21 cellular contexts compared by ENCODE assay signal in genomic region chr10:42990016-42990720, GRCh38.
DNase-seq lines count a peak whose midpoint lies in the region; ATAC-seq and TF ChIP-seq lines count a peak whose summit lies in the region.
"Had no signal": no experiment of that assay in that cellular context is flagged by ENCODE, and none has a peak within 500 bp of the region (broad histone marks: within the 10 kb centered on the region; RNA-seq: fewer than 3 reads in every experiment).

No MANE protein-coding gene starts in this region.

- H3K4me3 ChIP-seq in H7 (ENCODE audit: insufficient read depth, low read depth, low read length) (no peak overlapping the region), colonic mucosa (no peak overlapping the region), osteoblast (ENCODE audit: insufficient read depth, low read length) (no peak overlapping the region), MM.1S (ENCODE audit: low read length) (no peak overlapping the region)
- H3K4me3 ChIP-seq: left ventricle myocardium inferior, tibial nerve had no signal

- H2AFZ ChIP-seq in osteoblast (ENCODE audit: low read length) (no peak overlapping the region), MM.1S (ENCODE audit: low read length) (no peak overlapping the region)

- intact Hi-C loops in CD14-positive monocyte (cut with micrococcal nuclease), result no loop called here
- intact Hi-C loops in colonic mucosa (cut with DNase I), result no loop called here

- H3K9me3 Mint-ChIP-seq in CD14-positive monocyte, result peaks cover 0 to 4% (median 0%) of the 10 kb centered on the region in 7 donors
- H3K9me3 Mint-ChIP-seq: CD4-positive, CD25-positive, alpha-beta regulatory T cell; H9; immature natural killer cell; T-helper 2 cell treated with Interferon-gamma antibody and Interleukin-4, amounts not matched to agents 5 μg/mL and 100 μg/mL, for 36 hours had no signal

- no peak overlapping the region for H3K27ac ChIP-seq in colonic mucosa
- H3K27ac ChIP-seq in osteoblast (ENCODE audit: low read depth, low read length), result no peak overlapping the region
- no peak overlapping the region for H3K27ac ChIP-seq in MM.1S (ENCODE audit: low read length)
- H3K27ac ChIP-seq: left ventricle myocardium inferior, tibial nerve had no signal

- no peaks in the 10 kb centered on the region for H3K4me1 ChIP-seq in colonic mucosa
- H3K4me1 ChIP-seq in osteoblast (ENCODE audit: insufficient read depth, low read length), result no peaks in the 10 kb centered on the region
- no peaks in the 10 kb centered on the region for H3K4me1 ChIP-seq in MM.1S (ENCODE audit: low read length)
- H3K4me1 ChIP-seq: left ventricle myocardium inferior, tibial nerve had no signal

- no peaks in the 10 kb centered on the region for H3K36me3 Mint-ChIP-seq in CD14-positive monocyte
- H3K36me3 Mint-ChIP-seq: CD4-positive, CD25-positive, alpha-beta regulatory T cell; immature natural killer cell had no signal

- H4K20me1 ChIP-seq in osteoblast (ENCODE audit: insufficient read depth, low read length) (no peaks in the 10 kb centered on the region), MM.1S (ENCODE audit: insufficient read depth, low read length) (no peaks in the 10 kb centered on the region)

- no peak for TF ChIP-seq CTCF in CD14-positive monocyte (IDR thresholded peaks at IDR 0.05)
- TF ChIP-seq CTCF in colonic mucosa (IDR thresholded peaks at IDR 0.05), result no peak
- TF ChIP-seq CTCF in osteoblast (IDR thresholded peaks at IDR 0.05; ENCODE audit: extremely low read depth, low read depth, low read length), result no peak
- TF ChIP-seq CTCF in MM.1S (IDR thresholded peaks at IDR 0.05; ENCODE audit: low read length), result no peak

- H3K4me2 ChIP-seq in osteoblast (ENCODE audit: insufficient read depth, low read length) (no peak overlapping the region), MM.1S (ENCODE audit: low read depth, low read length) (no peak overlapping the region)

- no peak for ATAC-seq in HG02623 (IDR thresholded peaks at IDR 0.05; ENCODE audit: unreplicated experiment)

- H3K36me3 ChIP-seq in H7 (replicated peaks; ENCODE audit: control insufficient read depth, insufficient read depth, low read length) (no peaks in the 10 kb centered on the region), colonic mucosa (no peaks in the 10 kb centered on the region), osteoblast (ENCODE audit: insufficient read depth, low read length) (no peaks in the 10 kb centered on the region), MM.1S (replicated peaks; ENCODE audit: insufficient read depth, low read length) (no peaks in the 10 kb centered on the region)
- H3K36me3 ChIP-seq: left ventricle myocardium inferior, tibial nerve had no signal

- H3K79me2 ChIP-seq in osteoblast (ENCODE audit: insufficient read depth, low read length) (no peaks in the 10 kb centered on the region), MM.1S (ENCODE audit: low read length) (no peaks in the 10 kb centered on the region)

- no peaks in the 10 kb centered on the region for H3K9me2 ChIP-seq in MM.1S (replicated peaks; ENCODE audit: insufficient read depth, low read length)

- peaks cover 22% of the 10 kb centered on the region for H3K4me1 Mint-ChIP-seq in CD14-positive monocyte
- H3K4me1 Mint-ChIP-seq: CD4-positive, CD25-positive, alpha-beta regulatory T cell; immature natural killer cell had no signal

- DNase-seq in CD14-positive monocyte (ENCODE audit: low spot score), result peak; percentile 41
- DNase-seq in H7, result peak; percentile 31
- peak; percentile 9 for DNase-seq in colonic mucosa
- DNase-seq in osteoblast (ENCODE audit: insufficient read length, low spot score, missing footprints), result peak; percentile 55
- no peak for DNase-seq in EL
- DNase-seq in MM.1S, result no peak
- DNase-seq: activated CD4-positive, alpha-beta T cell treated with anti-CD3 and anti-CD28 coated beads for 4 hours; CD4-positive, CD25-positive, alpha-beta regulatory T cell; central memory CD4-positive, alpha-beta T cell; H9; hypothalamus; immature natural killer cell; left ventricle myocardium inferior; NCI-H1417; NCI-H2029 treated with DMSO at 0.1 percent for 48 hours; NCI-H526 treated with DMSO at 0.1 percent for 48 hours; SHP77; stimulated activated CD8-positive, alpha-beta memory T cell treated with anti-CD3 and anti-CD28 coated beads, Interleukin-4, amount 100 ng/mL, for 48 hours had no signal

- H3K27ac Mint-ChIP-seq in CD14-positive monocyte, result no peak overlapping the region
- H3K27ac Mint-ChIP-seq: CD4-positive, CD25-positive, alpha-beta regulatory T cell; H9; immature natural killer cell; T-helper 2 cell treated with Interferon-gamma antibody and Interleukin-4, amounts not matched to agents 5 μg/mL and 100 μg/mL, for 36 hours had no signal

- H3K9ac ChIP-seq in colonic mucosa (ENCODE audit: low read depth in 2 of 2, low read length in 2 of 2) (no peak overlapping the region), MM.1S (ENCODE audit: low read length) (no peak overlapping the region)

- H3K4me3 Mint-ChIP-seq in CD14-positive monocyte, result no peak overlapping the region
- H3K4me3 Mint-ChIP-seq: CD4-positive, CD25-positive, alpha-beta regulatory T cell; H9; immature natural killer cell; T-helper 2 cell treated with Interferon-gamma antibody and Interleukin-4, amounts not matched to agents 5 μg/mL and 100 μg/mL, for 36 hours had no signal

- H3F3A ChIP-seq in MM.1S (ENCODE audit: insufficient read depth, low read length), result no peaks in the 10 kb centered on the region

- H3K9me3 ChIP-seq in colonic mucosa (no peaks in the 10 kb centered on the region), osteoblast (ENCODE audit: low read depth, low read length) (no peaks in the 10 kb centered on the region), MM.1S (replicated peaks; ENCODE audit: insufficient read depth, low read length) (no peaks in the 10 kb centered on the region)
- H3K9me3 ChIP-seq: left ventricle myocardium inferior had no signal

- H3K27me3 Mint-ChIP-seq in CD14-positive monocyte (ENCODE audit: low read depth in 3 of 3), result peaks cover 2 to 3% (median 3%) of the 10 kb centered on the region in 3 donors
- H3K27me3 Mint-ChIP-seq: CD4-positive, CD25-positive, alpha-beta regulatory T cell had no signal

- H3K27me3 ChIP-seq in H7 (ENCODE audit: control insufficient read depth, insufficient read depth, low read length) (no peaks in the 10 kb centered on the region), colonic mucosa (no peaks in the 10 kb centered on the region), osteoblast (ENCODE audit: insufficient read depth, low read length) (no peaks in the 10 kb centered on the region), MM.1S (replicated peaks; ENCODE audit: insufficient read depth, low read length) (no peaks in the 10 kb centered on the region)
- H3K27me3 ChIP-seq: tibial nerve had no signal

Comparison
In these comparisons a context has a peak if more than half of its experiments do, and no peak if none do; other contexts are left out.
1. DNase-seq: peak in CD14-positive monocyte (single experiment), H7 (single experiment), colonic mucosa (single experiment) and osteoblast (single experiment); none in EL (single experiment) and MM.1S (single experiment).